In genomic region chr17:34579979-34580684, GRCh38 we compare ENCODE assay signal across 8 cellular contexts. TPM values are rescaled to one million over a fixed set of nuclear protein-coding genes. Genes with fewer than 3 reads are reported as not detected.
DNase-seq lines count a peak whose midpoint lies in the region; ATAC-seq and TF ChIP-seq lines count a peak whose summit lies in the region.

No MANE protein-coding gene starts in this region.

- H4K8ac ChIP-seq in IMR-90 (ENCODE audit: low read depth in 2 of 2, low read length in 2 of 2): no peak overlapping the region

- no peaks in the 10 kb centered on the region for H3K79me2 ChIP-seq in ACC112 (ENCODE audit: control insufficient read depth, insufficient read depth, low read length, unreplicated experiment)

- TF ChIP-seq RAD21 in IMR-90 (IDR thresholded peaks at IDR 0.05; ENCODE audit: low read length): no peak

- H3K23ac ChIP-seq in IMR-90 (ENCODE audit: low read depth, low read length): no peak overlapping the region

- intact Hi-C loops in IMR-90 (cut with micrococcal nuclease) (no loop called here), breast epithelium (cut with DNase I; ENCODE audit: low total_unique reads) (no loop called here), lower lobe of right lung (cut with DNase I) (no loop called here), transverse colon (cut with DNase I; ENCODE audit: low total_unique reads) (no loop called here)

- in situ Hi-C loops in IMR-90 (cut with MboI; ENCODE audit: low sequenced_read_pairs) (no loop called here), transverse colon (cut with MboI; ENCODE audit: low pct_ligation_motif_present in 1 of 4, low pct_unique_long_range_greater_than_20kb in 1 of 4, low sequenced_read_pairs in 3 of 4) (loop anchor here in 1 of 4 donors (25.0 kb wide), 1 partner anchor 557 kb away; the partner anchor contains the start of genes NLE1 and UNC45B)

- BruUV-seq in IMR-90 (replicated peaks; lab: Mats Ljungman, UMichigan): no TSS peak

- H3K4ac ChIP-seq in IMR-90 (ENCODE audit: low read depth, low read length): no peak overlapping the region

- no peak overlapping the region for H2BK120ac ChIP-seq in IMR-90 (ENCODE audit: low read depth, low read length)

- no peak overlapping the region for H3K18ac ChIP-seq in IMR-90 (ENCODE audit: low read depth, low read length)

- no peak overlapping the region; the same call in 1 of the 2 replicates for H3K4me2 ChIP-seq in IMR-90 (ENCODE audit: low read depth, low read length)

- H2BK5ac ChIP-seq in IMR-90 (ENCODE audit: low read depth, low read length, poor library complexity, severe bottlenecking): no peak overlapping the region

- no peak overlapping the region for H4K5ac ChIP-seq in IMR-90 (ENCODE audit: low read depth, low read length)

- no peak overlapping the region for H2AFZ ChIP-seq in ACC112 (ENCODE audit: low read length, unreplicated experiment)
- H2AFZ ChIP-seq in IMR-90 (replicated peaks; ENCODE audit: low read length, poor library complexity): peak overlapping the region; percentile 51

- peaks cover 95% of the 10 kb centered on the region for H3K27me3 ChIP-seq in ACC112 (ENCODE audit: insufficient read depth, low read length)
- H3K27me3 ChIP-seq in IMR-90 (ENCODE audit: control insufficient read depth, insufficient read depth, low read length): peaks cover 87% of the 10 kb centered on the region
- H3K27me3 ChIP-seq in breast epithelium: peaks cover 6 to 92% of the 10 kb centered on the region in 2 donors
- peaks cover 98% of the 10 kb centered on the region for H3K27me3 ChIP-seq in lower lobe of right lung (ENCODE audit: low read depth)
- peaks cover 88% of the 10 kb centered on the region for H3K27me3 ChIP-seq in transverse colon

- H3K4me1 ChIP-seq in ACC112 (ENCODE audit: control insufficient read depth, insufficient read depth, low read length, unreplicated experiment): no peaks in the 10 kb centered on the region
- peaks cover 2% of the 10 kb centered on the region; the same call in 1 of the 2 replicates for H3K4me1 ChIP-seq in IMR-90 (ENCODE audit: control insufficient read depth, insufficient read depth, low read length)
- H3K4me1 ChIP-seq in breast epithelium: peaks cover 21 to 23% of the 10 kb centered on the region in 2 donors
- peaks cover 33% of the 10 kb centered on the region for H3K4me1 ChIP-seq in lower lobe of right lung
- peaks cover 24 to 34% (median 30%) of the 10 kb centered on the region in 4 donors for H3K4me1 ChIP-seq in transverse colon

- H3K56ac ChIP-seq in IMR-90 (ENCODE audit: extremely low read depth, insufficient read depth, low read length): no peak overlapping the region

- DNase-seq in IMR-90 (no peak), breast epithelium (ENCODE audit: low spot score in 2 of 2) (peak in 1 of 2 donors; percentile 51), lower lobe of right lung (no peak), transverse colon (no peak), NCI-H446 (lab: John Stamatoyannopoulos, UW) (no peak), pons (ENCODE audit: low spot score) (no peak)

- no peak overlapping the region for H4K91ac ChIP-seq in IMR-90 (ENCODE audit: insufficient read depth, low read depth, low read length)

- peak overlapping the region; percentile 24 for H2AK9ac ChIP-seq in IMR-90 (replicated peaks; ENCODE audit: low read depth, low read length, poor library complexity)

- POLR2A ChIA-PET in IMR-90 (lab: Charles Lee; ENCODE audit: unreplicated experiment): no interaction called here

- TF ChIP-seq EP300 in transverse colon (IDR thresholded peaks at IDR 0.05; ENCODE audit: low read depth): no peak

- H3K36me3 ChIP-seq in ACC112 (ENCODE audit: insufficient read depth, low read length): no peaks in the 10 kb centered on the region
- H3K36me3 ChIP-seq in IMR-90 (ENCODE audit: control insufficient read depth, insufficient read depth, low read length): no peaks in the 10 kb centered on the region
- H3K36me3 ChIP-seq in breast epithelium: no peaks in the 10 kb centered on the region
- no peaks in the 10 kb centered on the region for H3K36me3 ChIP-seq in lower lobe of right lung
- no peaks in the 10 kb centered on the region for H3K36me3 ChIP-seq in transverse colon

- H3K4me3 ChIP-seq in ACC112 (ENCODE audit: low read depth, low read length) (peak overlapping the region; percentile 49), IMR-90 (ENCODE audit: insufficient read depth, low read depth, low read length) (no peak overlapping the region), breast epithelium (peak overlapping the region; percentile 48 to 79 (median 59)), lower lobe of right lung (peak overlapping the region; percentile 60), transverse colon (peak overlapping the region; percentile 35 to 52 (median 40))

- no peak overlapping the region for H2AK5ac ChIP-seq in IMR-90 (ENCODE audit: low read depth, low read length)

- no peaks in the 10 kb centered on the region for H3K9me3 ChIP-seq in IMR-90 (ENCODE audit: control insufficient read depth, insufficient read depth, low read length)
- no peaks in the 10 kb centered on the region for H3K9me3 ChIP-seq in breast epithelium
- no peaks in the 10 kb centered on the region for H3K9me3 ChIP-seq in lower lobe of right lung
- no peaks in the 10 kb centered on the region for H3K9me3 ChIP-seq in transverse colon

- no peak overlapping the region for H3K9ac ChIP-seq in IMR-90 (ENCODE audit: low read depth, low read length)

- no peak overlapping the region for H3K27ac ChIP-seq in ACC112 (ENCODE audit: low read depth, low read length)
- no peak overlapping the region for H3K27ac ChIP-seq in IMR-90 (ENCODE audit: insufficient read depth, low read length)
- H3K27ac ChIP-seq in breast epithelium: no peak overlapping the region
- no peak overlapping the region for H3K27ac ChIP-seq in lower lobe of right lung
- H3K27ac ChIP-seq in transverse colon: no peak overlapping the region

- H2BK15ac ChIP-seq in IMR-90 (ENCODE audit: low read depth, low read length): no peak overlapping the region

- WGBS in IMR-90 (ENCODE audit: extremely low coverage in 2 of 2, insufficient read length in 1 of 2), 2 experiments: 1% methylated on average over 22 of the region's 52 CpGs; no CpG with 5 or more reads in 1 of the 2 experiments
- 7% methylated on average over 36 of the region's 52 CpGs; no CpG with 5 or more reads in 1 of the 2 donors for WGBS in transverse colon (ENCODE audit: low coverage in 1 of 2), 2 donors

- ATAC-seq in IMR-90 (ENCODE audit: low read depth): peak; percentile 49
- ATAC-seq in lower lobe of right lung: peak; percentile 20 to 35
- ATAC-seq in GM21717 (IDR thresholded peaks at IDR 0.05; ENCODE audit: unreplicated experiment): no peak

- CTCF ChIA-PET in IMR-90 (lab: Yijun Ruan, JAX): no interaction called here

- TF ChIP-seq CTCF in IMR-90 (conservative IDR thresholded peaks at IDR 0.05; ENCODE audit: low read depth, low read length): no peak
- no peak for TF ChIP-seq CTCF in breast epithelium (IDR thresholded peaks at IDR 0.05)
- TF ChIP-seq CTCF in lower lobe of right lung (IDR thresholded peaks at IDR 0.05): no peak
- no peak for TF ChIP-seq CTCF in transverse colon (IDR thresholded peaks at IDR 0.05)

- no peaks in the 10 kb centered on the region for H4K20me1 ChIP-seq in IMR-90 (ENCODE audit: insufficient read depth, low read length)

- H3K9me1 ChIP-seq in IMR-90 (ENCODE audit: insufficient read depth, low read length): no peaks in the 10 kb centered on the region

- H3K79me1 ChIP-seq in IMR-90 (ENCODE audit: low read depth in 1 of 2, low read length in 2 of 2): no peaks in the 10 kb centered on the region

- dilution Hi-C loops in IMR-90 (cut with HindIII; ENCODE audit: low sequenced_read_pairs, unreplicated experiment): no loop called here

- no peak overlapping the region for H3K14ac ChIP-seq in IMR-90 (replicated peaks; ENCODE audit: low read depth, low read length)

- no peak overlapping the region for H2BK20ac ChIP-seq in IMR-90 (ENCODE audit: low read depth, low read length)

- TF ChIP-seq POLR2A in IMR-90 (IDR thresholded peaks at IDR 0.05; ENCODE audit: low read depth, low read length) (no peak), breast epithelium (IDR thresholded peaks at IDR 0.05) (no peak), transverse colon (IDR thresholded peaks at IDR 0.05) (no peak)

TF ChIP-seq in IMR-90, 13 proteins besides CTCF, POLR2A, EP300 and RAD21 (continues in another document):
- no peak for TF ChIP-seq FOS (IDR thresholded peaks at IDR 0.05; ENCODE audit: low read depth, low read length)
- TF ChIP-seq RCOR1 (IDR thresholded peaks at IDR 0.05; ENCODE audit: insufficient replicate concordance, low read length): no peak
- TF ChIP-seq MXI1 (IDR thresholded peaks at IDR 0.05; ENCODE audit: borderline replicate concordance, low read depth, low read length): no peak
- TF ChIP-seq MAZ (IDR thresholded peaks at IDR 0.05; ENCODE audit: borderline replicate concordance, low read depth, low read length): no peak
- no peak for TF ChIP-seq NFE2L2 (IDR thresholded peaks at IDR 0.05; ENCODE audit: low read depth, low read length)
- no peak for TF ChIP-seq CEBPB (IDR thresholded peaks at IDR 0.05; ENCODE audit: low read depth, low read length)
- no peak for TF ChIP-seq MAFK (IDR thresholded peaks at IDR 0.05; ENCODE audit: low read depth, low read length)
- no peak for TF ChIP-seq CHD1 (IDR thresholded peaks at IDR 0.05; ENCODE audit: low read depth, low read length)
- TF ChIP-seq SMC3 (IDR thresholded peaks at IDR 0.05; ENCODE audit: low read depth, low read length): no peak
- TF ChIP-seq ELK1 (IDR thresholded peaks at IDR 0.05; ENCODE audit: borderline replicate concordance, low read depth, low read length): no peak
- TF ChIP-seq RFX5 (IDR thresholded peaks at IDR 0.05; ENCODE audit: low read depth, low read length): no peak
- TF ChIP-seq BHLHE40 (IDR thresholded peaks at IDR 0.05; ENCODE audit: low read depth, low read length): no peak

RNA-seq across cellular contexts. Expression of gene TMEM132E, which starts 0.8 kb away (rescaled TPM):
- total RNA-seq in IMR-90 (2012; rRNA removed) (not detected in 2 replicates), breast epithelium (under 1 TPM in 2 of 3 donors, not detected in 1; under 0.01 TPM), lower lobe of right lung (0.53 TPM), transverse colon (not detected)
- polyA plus RNA-seq in IMR-90 (2012; rRNA removed): not detected in 2 replicates
- polyA plus RNA-seq in IMR-90 (2012; cell fraction: cytosol; rRNA removed): 0.01 TPM in 1 of 2 replicates, not detected in the other
- polyA plus RNA-seq in IMR-90 (2012; cell fraction: nucleus; rRNA removed; ENCODE audit: low replicate concordance): 0.01 TPM in 1 of 2 replicates, not detected in the other
